ENCODE assay signal across 1 cellular context in the genomic region with DNA sequence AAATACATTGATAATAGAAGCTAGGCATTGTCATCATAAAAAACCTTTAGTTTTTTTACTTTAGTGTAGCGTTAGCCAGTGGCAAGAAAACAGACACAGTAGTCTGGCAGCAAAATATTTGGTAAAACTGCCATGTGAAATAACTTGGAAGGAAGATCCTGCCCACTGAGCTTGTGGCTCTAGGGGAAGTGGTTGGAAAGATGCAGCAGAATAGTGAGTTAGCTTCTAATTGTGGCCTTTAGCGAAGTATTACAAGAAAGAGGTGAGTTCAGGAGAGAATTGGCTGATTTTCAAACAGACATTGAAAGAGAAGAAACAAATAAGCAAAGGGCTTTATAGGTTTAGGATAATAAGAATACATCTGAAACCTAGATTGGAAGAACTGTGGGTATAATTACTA.
TF ChIP-seq lines count a peak whose summit lies in the region.

No MANE protein-coding gene starts in this region.

TF ChIP-seq in HepG2, 621 proteins besides CTCF, POLR2A, EP300 and RAD21 (continued from another document):
- TF ChIP-seq KDM3A (CRISPR knock-in tag; IDR thresholded peaks at IDR 0.05; ENCODE audit: low read depth), result no peak
